1 cellular context compared by ENCODE assay signal in the genomic region with DNA sequence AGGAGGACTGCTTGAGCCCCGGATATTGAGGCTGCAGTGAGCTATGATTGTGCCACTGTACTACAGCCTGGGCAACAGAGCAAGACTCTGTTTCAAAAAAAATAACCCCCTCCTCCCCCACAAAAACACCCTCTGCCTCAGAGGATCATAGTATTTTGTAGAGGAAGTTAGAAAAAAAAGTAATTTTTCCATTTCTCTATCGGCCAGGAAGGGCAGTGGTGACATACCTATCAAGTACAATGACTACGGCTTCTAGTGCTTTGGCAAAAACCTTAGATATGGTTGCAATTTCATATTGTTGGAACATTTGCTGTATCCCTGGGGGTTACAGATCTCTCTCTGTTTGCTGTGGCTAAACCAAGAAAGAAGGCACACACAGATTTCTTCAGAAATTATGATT.
TF ChIP-seq lines count a peak whose summit lies in the region.

No MANE protein-coding gene starts in this region.

TF ChIP-seq in HCT116, 20 proteins besides CTCF, POLR2A, EP300 and RAD21:
- TF ChIP-seq TCF7L2 (IDR thresholded peaks at IDR 0.05; ENCODE audit: borderline replicate concordance, extremely low read depth, insufficient read depth, insufficient read length), result no peak
- TF ChIP-seq ZNF274 (IDR thresholded peaks at IDR 0.05; ENCODE audit: low read depth, low read length), result no peak
- 0 out of 2 replicates have a peak, but pooled peaks have one; percentile 14 for TF ChIP-seq SIN3A (IDR thresholded peaks at IDR 0.05; ENCODE audit: low read depth)
